1 cellular context compared by ENCODE assay signal in genomic region chr1:17227358-17227915, GRCh38.
TF ChIP-seq lines count a peak whose summit lies in the region.

No MANE protein-coding gene starts in this region.

TF ChIP-seq in K562, 482 proteins besides CTCF, POLR2A, EP300 and RAD21:
- TF ChIP-seq ZC3H11A (IDR thresholded peaks at IDR 0.05; ENCODE audit: low read depth, low read length) (peak; percentile 35; the same call in 1 of the 2 replicates), TSHZ1 (CRISPR knock-in tag; IDR thresholded peaks at IDR 0.05) (no peak)
